Comparison of ENCODE assay signal across 33 cellular contexts in the genomic region with DNA sequence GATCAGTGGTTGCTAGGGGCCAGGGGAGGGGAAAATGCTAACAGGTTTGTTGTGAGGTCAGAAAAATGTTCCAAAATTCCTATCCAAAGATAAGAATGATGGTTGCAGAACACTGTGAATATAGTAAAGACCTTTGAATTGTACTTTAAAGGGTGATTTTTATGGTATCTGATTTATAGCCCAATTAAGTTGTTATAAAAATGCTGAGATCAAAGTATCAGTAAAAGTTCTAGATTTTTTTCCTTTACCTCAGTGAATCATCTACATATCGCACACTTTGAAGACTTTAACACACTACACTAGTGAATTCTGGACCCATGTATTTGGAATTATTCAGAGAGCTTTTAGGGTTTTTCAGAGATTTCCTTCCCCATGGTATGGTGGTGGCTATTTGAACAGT.
DNase-seq lines count a peak whose midpoint lies in the region; ATAC-seq, FAIRE-seq and TF ChIP-seq lines count a peak whose summit lies in the region.
"Had no signal": no experiment of that assay in that cellular context is flagged by ENCODE, and none has a peak within 500 bp of the region (broad histone marks: within the 10 kb centered on the region; RNA-seq: fewer than 3 reads in every experiment).

No MANE protein-coding gene starts in this region.

- no peak overlapping the region for H3K4me3 ChIP-seq in small intestine (ENCODE audit: low read depth in 1 of 2, low read length in 2 of 2)
- H3K4me3 ChIP-seq in esophagus muscularis mucosa = no peak overlapping the region
- H3K4me3 ChIP-seq: A549; BLaER1; BLaER1 treated with 17β-estradiol and CSF1 and Interleukin-3, amounts not matched to agents 10 nM and 100 nM had no signal

- no peak overlapping the region for H3K27ac ChIP-seq in small intestine (ENCODE audit: low read depth in 1 of 2, low read length in 1 of 2)
- H3K27ac ChIP-seq in esophagus muscularis mucosa (replicated peaks in 1 of 4) = no peak overlapping the region
- H3K27ac ChIP-seq: 22Rv1; A549; BLaER1; BLaER1 treated with 17β-estradiol and CSF1 and Interleukin-3, amounts not matched to agents 10 nM and 100 nM; C4-2B had no signal

- TF ChIP-seq CTCF in esophagus muscularis mucosa (IDR thresholded peaks at IDR 0.05) = no peak

- DNase-seq in SW480 (ENCODE audit: low spot score) (peak; percentile 9), left colon (no peak), small intestine (peak; percentile 85), esophagus muscularis mucosa (ENCODE audit: extremely low spot score) (no peak)
- DNase-seq: 8988T; ACHN; AML-193; BE2C; C1 segment of cervical spinal cord; Caco-2; Calu3; CD4-positive, alpha-beta memory T cell; CD4-positive, alpha-beta T cell; CD4-positive, CD25-positive, alpha-beta regulatory T cell; CD8-positive, alpha-beta memory T cell; CD8-positive, alpha-beta T cell; COR-L47; DMS 273 treated with DMSO at 0.1 percent for 48 hours; DMS153; DMS53; DMS79; DMS79 treated with DMSO at 0.1 percent for 48 hours; DND-41; EL had no signal

- intact Hi-C loops in left colon (cut with DNase I, micrococcal nuclease) = no loop called here
- intact Hi-C loops in esophagus muscularis mucosa (cut with DNase I) = no loop called here

- H3K4me1 ChIP-seq in small intestine (ENCODE audit: control insufficient read depth in 2 of 2, insufficient read depth in 1 of 2, low read depth in 1 of 2, low read length in 1 of 2) = peaks cover 4% of the 10 kb centered on the region in 2 donors
- no peaks in the 10 kb centered on the region for H3K4me1 ChIP-seq in esophagus muscularis mucosa
- H3K4me1 ChIP-seq: A549, BE2C, Caco-2 had no signal

- H3K36me3 ChIP-seq in small intestine (ENCODE audit: control insufficient read depth in 2 of 2, insufficient read depth in 2 of 2, low read length in 2 of 2) (no peaks in the 10 kb centered on the region), esophagus muscularis mucosa (no peaks in the 10 kb centered on the region)
- H3K36me3 ChIP-seq: BE2C; BLaER1; BLaER1 treated with 17β-estradiol and CSF1 and Interleukin-3, amounts not matched to agents 10 nM and 100 nM had no signal

- H3K27me3 ChIP-seq in small intestine (ENCODE audit: control insufficient read depth in 2 of 2, insufficient read depth in 2 of 2, low read length in 2 of 2) (no peaks in the 10 kb centered on the region), esophagus muscularis mucosa (no peaks in the 10 kb centered on the region)
- H3K27me3 ChIP-seq: BE2C; BLaER1; BLaER1 treated with 17β-estradiol and CSF1 and Interleukin-3, amounts not matched to agents 10 nM and 100 nM had no signal

- 17 to 62% (median 26%) methylated on average over 1 of the region's 1 CpG for WGBS in small intestine, 3 donors
- 90% methylated on average over 1 of the region's 1 CpG for WGBS in esophagus muscularis mucosa

- no peaks in the 10 kb centered on the region for H3K9me3 ChIP-seq in small intestine (ENCODE audit: control insufficient read depth, low read depth)
- H3K9me3 ChIP-seq in esophagus muscularis mucosa = no peaks in the 10 kb centered on the region
- H3K9me3 ChIP-seq: A549, BE2C, Caco-2 had no signal

- peak; percentile 90 for FAIRE-seq in small intestine (lab: Jason Lieb, UNC)
- FAIRE-seq: A204.1, A549, D721Med had no signal

- TF ChIP-seq EP300 in esophagus muscularis mucosa (IDR thresholded peaks at IDR 0.05) = no peak

- ATAC-seq in left colon (peak; percentile 82), GM18907 (IDR thresholded peaks at IDR 0.05; ENCODE audit: unreplicated experiment) (no peak), HG03442 (IDR thresholded peaks at IDR 0.05; ENCODE audit: unreplicated experiment) (no peak)
- ATAC-seq: A549; CD8-positive, alpha-beta T cell had no signal

- TF ChIP-seq POLR2A in esophagus muscularis mucosa (IDR thresholded peaks at IDR 0.05; ENCODE audit: low read depth) = no peak

Comparison
In these comparisons a context has a peak if more than half of its experiments do, and no peak if none do; other contexts are left out.
1. DNase-seq: peak in SW480 (single experiment) and small intestine (single experiment); none in left colon (0 of 2) and esophagus muscularis mucosa (single experiment).